ENCODE assay signal across 12 cellular contexts in genomic region chr1:226778657-226779058, GRCh38. TPM values are rescaled to one million over a fixed set of nuclear protein-coding genes. Genes with fewer than 3 reads are reported as not detected.
DNase-seq lines count a peak whose midpoint lies in the region; ATAC-seq, FAIRE-seq and TF ChIP-seq lines count a peak whose summit lies in the region.
"Had no signal": no experiment of that assay in that cellular context is flagged by ENCODE, and none has a peak within 500 bp of the region (broad histone marks: within the 10 kb centered on the region; RNA-seq: fewer than 3 reads in every experiment).

No MANE protein-coding gene starts in this region.

- H3K9ac ChIP-seq in astrocyte (ENCODE audit: low read length) = peak overlapping the region; percentile 45
- peak overlapping the region in 1 of 2 donors; percentile 21 for H3K9ac ChIP-seq in stomach smooth muscle (ENCODE audit: low read length in 2 of 2)

- H3K36me3 ChIP-seq in HAP-1 (replicated peaks) = no peaks in the 10 kb centered on the region
- no peaks in the 10 kb centered on the region for H3K36me3 ChIP-seq in astrocyte (ENCODE audit: insufficient read depth, low read length)
- H3K36me3 ChIP-seq in stomach smooth muscle (ENCODE audit: control insufficient read depth in 2 of 2, insufficient read depth in 2 of 2, low read length in 2 of 2) = no peaks in the 10 kb centered on the region
- H3K36me3 ChIP-seq: WERI-Rb-1 had no signal

- peak overlapping the region; percentile 39 for H3K4me2 ChIP-seq in astrocyte (ENCODE audit: low read length)

- peak; percentile 94 for FAIRE-seq in astrocyte (lab: Jason Lieb, UNC)

- peak; percentile 83 for ATAC-seq in left ventricle myocardium superior
- ATAC-seq in HG03025 (IDR thresholded peaks at IDR 0.05; ENCODE audit: low FRiP score, unreplicated experiment) = no peak
- ATAC-seq in HG02678 (IDR thresholded peaks at IDR 0.05; ENCODE audit: unreplicated experiment) = no peak
- ATAC-seq: body of pancreas had no signal

- TF ChIP-seq CTCF in astrocyte (IDR thresholded peaks at IDR 0.05; ENCODE audit: insufficient read depth, low read depth, low read length) = no peak

- H2AFZ ChIP-seq in astrocyte (ENCODE audit: low read depth, low read length) = no peak overlapping the region

- H4K20me1 ChIP-seq in astrocyte (ENCODE audit: insufficient read depth, low read length) = no peaks in the 10 kb centered on the region

- in situ Hi-C loops in HAP-1 (cut with MboI; ENCODE audit: low sequenced_read_pairs) = no loop called here

- H3K27me3 Mint-ChIP-seq in astrocyte (ENCODE audit: low read depth, unreplicated experiment) = peaks cover 9% of the 10 kb centered on the region

- H3K9me3 Mint-ChIP-seq in astrocyte (ENCODE audit: unreplicated experiment) = peaks cover 4% of the 10 kb centered on the region

- H3K4me1 ChIP-seq in HAP-1 = peaks cover 16% of the 10 kb centered on the region
- H3K4me1 ChIP-seq in astrocyte (ENCODE audit: insufficient read depth, low read length) = peaks cover 6% of the 10 kb centered on the region
- H3K4me1 ChIP-seq in stomach smooth muscle (ENCODE audit: control insufficient read depth, insufficient read depth, low read length) = peaks cover 16% of the 10 kb centered on the region

- DNase-seq in HAP-1 (ENCODE audit: low spot score in 2 of 2) (peak; percentile 75 to 84), astrocyte (ENCODE audit: low read depth) (peak; percentile 98), left ventricle myocardium superior (no peak), NCI-H146 (lab: John Stamatoyannopoulos, UW) (no peak), midbrain (lab: John Stamatoyannopoulos, UW) (no peak)
- DNase-seq: GF-D8, islet precursor cell, WERI-Rb-1 had no signal

- no peaks in the 10 kb centered on the region for H3K9me3 ChIP-seq in HAP-1
- no peaks in the 10 kb centered on the region for H3K9me3 ChIP-seq in astrocyte (ENCODE audit: insufficient read depth, low read depth, low read length)
- no peaks in the 10 kb centered on the region for H3K9me3 ChIP-seq in stomach smooth muscle (ENCODE audit: control insufficient read depth in 2 of 2, low read length in 2 of 2)
- H3K9me3 ChIP-seq: body of pancreas had no signal

- no peak overlapping the region for H3K4me3 ChIP-seq in HAP-1
- no peak overlapping the region for H3K4me3 ChIP-seq in astrocyte (ENCODE audit: insufficient read depth, low read depth, low read length)
- peak overlapping the region in 1 of 2 donors; percentile 44 for H3K4me3 ChIP-seq in stomach smooth muscle (ENCODE audit: low read length in 2 of 2)
- H3K4me3 ChIP-seq: body of pancreas had no signal

- intact Hi-C loops in left ventricle myocardium superior (cut with micrococcal nuclease) = no loop called here

- H3K27ac ChIP-seq in astrocyte (ENCODE audit: low read depth, low read length) = peak overlapping the region; percentile 57
- peak overlapping the region; percentile 71 for H3K27ac ChIP-seq in stomach smooth muscle (ENCODE audit: low read length)
- H3K27ac ChIP-seq: WERI-Rb-1 had no signal

- peaks cover 6% of the 10 kb centered on the region for H3K4me1 Mint-ChIP-seq in astrocyte (ENCODE audit: low read depth, unreplicated experiment)

- no peaks in the 10 kb centered on the region for H3K79me2 ChIP-seq in astrocyte (ENCODE audit: insufficient read depth, low read length)

- no peak overlapping the region for H3K4me3 Mint-ChIP-seq in astrocyte (ENCODE audit: unreplicated experiment)

- no peak overlapping the region for H3K27ac Mint-ChIP-seq in astrocyte (ENCODE audit: unreplicated experiment)

- H3K27me3 ChIP-seq in HAP-1 (ENCODE audit: low read depth) (no peaks in the 10 kb centered on the region), astrocyte (ENCODE audit: insufficient read depth, low read length) (no peaks in the 10 kb centered on the region), stomach smooth muscle (ENCODE audit: control insufficient read depth in 1 of 2, insufficient read depth in 2 of 2, low read length in 2 of 2) (no peaks in the 10 kb centered on the region)
- H3K27me3 ChIP-seq: body of pancreas had no signal

- H3K36me3 Mint-ChIP-seq in astrocyte (ENCODE audit: low read depth, unreplicated experiment) = no peaks in the 10 kb centered on the region

RNA-seq across cellular contexts. Expression of gene ITPKB, which starts 39.6 kb away (rescaled TPM):
- total RNA-seq in astrocyte (10.5 and 10.9 TPM in 2 replicates), left ventricle myocardium superior (19.5 TPM)

Comparison
In these comparisons a context has a peak if more than half of its experiments do, and no peak if none do; other contexts are left out.
1. DNase-seq: peak in HAP-1 (2 of 2) and astrocyte (single experiment); none in left ventricle myocardium superior (single experiment), NCI-H146 (single experiment) and midbrain (single experiment).